27 cellular contexts compared by ENCODE assay signal in the genomic region with DNA sequence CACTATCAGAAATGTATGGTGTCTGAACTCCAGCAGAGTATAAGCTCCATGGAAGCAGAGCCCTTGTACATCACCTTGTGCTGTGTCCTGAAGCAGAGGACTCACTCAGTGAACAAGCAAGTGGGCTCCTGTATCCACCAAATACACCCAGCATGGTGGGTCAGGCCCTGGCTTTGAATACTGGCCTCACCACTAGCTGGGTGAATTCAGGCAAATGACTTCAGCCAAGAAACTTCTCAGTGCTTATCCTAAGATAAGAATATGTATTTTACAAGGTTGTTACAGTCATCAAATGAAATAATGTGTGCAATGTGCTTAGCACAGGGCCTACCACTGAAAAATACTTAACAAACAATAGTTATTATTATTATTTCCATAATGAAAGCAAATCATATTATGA.
DNase-seq lines count a peak whose midpoint lies in the region; ATAC-seq and TF ChIP-seq lines count a peak whose summit lies in the region.
"Had no signal": no experiment of that assay in that cellular context is flagged by ENCODE, and none has a peak within 500 bp of the region (broad histone marks: within the 10 kb centered on the region; RNA-seq: fewer than 3 reads in every experiment).

No MANE protein-coding gene starts in this region.

- no peaks in the 10 kb centered on the region for H3K27me3 Mint-ChIP-seq in nephron progenitor cell (ENCODE audit: low read depth, poor library complexity)

- H3K27me3 ChIP-seq in left ventricle myocardium inferior (ENCODE audit: low read depth) (no peaks in the 10 kb centered on the region), sigmoid colon (no peaks in the 10 kb centered on the region), aorta (ENCODE audit: control insufficient read depth in 1 of 2, insufficient read depth in 2 of 2, low read length in 1 of 2) (no peaks in the 10 kb centered on the region)
- H3K27me3 ChIP-seq: colonic mucosa, hepatocyte, neural progenitor cell had no signal

- no peak for TF ChIP-seq EP300 in sigmoid colon (IDR thresholded peaks at IDR 0.05)

- H3K9me3 ChIP-seq in left ventricle myocardium inferior (replicated peaks) (no peaks in the 10 kb centered on the region), sigmoid colon (no peaks in the 10 kb centered on the region), aorta (ENCODE audit: control insufficient read depth, low read length) (no peaks in the 10 kb centered on the region)
- H3K9me3 ChIP-seq: colonic mucosa had no signal

- H3K4me1 ChIP-seq in left ventricle myocardium inferior, result peaks cover 90% of the 10 kb centered on the region
- H3K4me1 ChIP-seq in sigmoid colon, result peaks cover 0 to 99% (median 77%) of the 10 kb centered on the region in 4 donors
- H3K4me1 ChIP-seq in aorta (ENCODE audit: control insufficient read depth in 1 of 2, insufficient read depth in 2 of 2, low read length in 2 of 2), result peaks cover 7 to 23% of the 10 kb centered on the region in 2 donors
- H3K4me1 ChIP-seq: colonic mucosa, neural progenitor cell had no signal

- H3K27ac Mint-ChIP-seq in nephron progenitor cell, result no peak overlapping the region
- H3K27ac Mint-ChIP-seq: activated CD4-positive, alpha-beta memory T cell treated with anti-CD3 and anti-CD28 coated beads, Interleukin-2, amount 10 ng/mL, durations not matched to agents 7 days and 5 days; activated naive CD4-positive, alpha-beta T cell treated with anti-CD3 and anti-CD28 coated beads for 36 hours; neural progenitor cell had no signal

- no peaks in the 10 kb centered on the region for H3K4me1 Mint-ChIP-seq in nephron progenitor cell
- H3K4me1 Mint-ChIP-seq: neural progenitor cell had no signal

- peaks cover 10% of the 10 kb centered on the region for H3K36me3 Mint-ChIP-seq in nephron progenitor cell (ENCODE audit: low read depth)
- H3K36me3 Mint-ChIP-seq: neural progenitor cell had no signal

- H3K9me3 Mint-ChIP-seq in nephron progenitor cell, result no peaks in the 10 kb centered on the region
- H3K9me3 Mint-ChIP-seq: activated CD4-positive, alpha-beta memory T cell treated with anti-CD3 and anti-CD28 coated beads, Interleukin-2, amount 10 ng/mL, durations not matched to agents 7 days and 5 days; activated naive CD4-positive, alpha-beta T cell treated with anti-CD3 and anti-CD28 coated beads for 36 hours; neural progenitor cell had no signal

- TF ChIP-seq POLR2A in sigmoid colon (IDR thresholded peaks at IDR 0.05), result no peak

- H3K4me3 ChIP-seq in left ventricle myocardium inferior, result no peak overlapping the region
- H3K4me3 ChIP-seq in sigmoid colon, result no peak overlapping the region
- no peak overlapping the region for H3K4me3 ChIP-seq in aorta (ENCODE audit: low read length in 2 of 2)
- H3K4me3 ChIP-seq: colonic mucosa, hepatocyte, neural progenitor cell, PC-9 had no signal

- peaks cover 21% of the 10 kb centered on the region for H3K36me3 ChIP-seq in left ventricle myocardium inferior
- peaks cover 9 to 32% (median 20%) of the 10 kb centered on the region in 4 donors for H3K36me3 ChIP-seq in sigmoid colon
- peaks cover 2 to 7% of the 10 kb centered on the region in 2 donors for H3K36me3 ChIP-seq in aorta (ENCODE audit: control insufficient read depth in 1 of 2, insufficient read depth in 2 of 2, low read length in 1 of 2)
- H3K36me3 ChIP-seq: colonic mucosa, neural progenitor cell had no signal

- no peak for TF ChIP-seq CTCF in left ventricle myocardium inferior (IDR thresholded peaks at IDR 0.05; ENCODE audit: borderline replicate concordance)
- no peak for TF ChIP-seq CTCF in sigmoid colon (IDR thresholded peaks at IDR 0.05)
- TF ChIP-seq CTCF in nephron progenitor cell (IDR thresholded peaks at IDR 0.05), result no peak

- intact Hi-C loops in Right ventricle myocardium inferior (cut with DNase I) (loop anchor here (5.0 kb wide), 1 partner anchor 45 kb away; no protein-coding TSS in a partner anchor), cardiac septum (cut with DNase I) (no loop called here), left ventricle myocardium inferior (cut with micrococcal nuclease) (no loop called here), sigmoid colon (cut with DNase I) (no loop called here), aorta (cut with DNase I) (loop anchor here in 1 of 2 donors (5.0 to 10.0 kb wide), 2 partner anchors 60 to 223 kb away; no protein-coding TSS in a partner anchor)

- no peak overlapping the region for H3K4me3 Mint-ChIP-seq in nephron progenitor cell
- H3K4me3 Mint-ChIP-seq: activated CD4-positive, alpha-beta memory T cell treated with anti-CD3 and anti-CD28 coated beads, Interleukin-2, amount 10 ng/mL, durations not matched to agents 7 days and 5 days; activated naive CD4-positive, alpha-beta T cell treated with anti-CD3 and anti-CD28 coated beads for 36 hours; neural progenitor cell had no signal

- ATAC-seq in Right ventricle myocardium inferior (peak; percentile 35), aorta (ENCODE audit: low FRiP score) (no peak)
- ATAC-seq: activated CD4-positive, CD25-positive, alpha-beta regulatory T cell treated with anti-CD3 and anti-CD28 coated beads, Interleukin-2, amount 50 U/mL, for 24 hours had no signal

- DNase-seq in Right ventricle myocardium inferior (ENCODE audit: missing footprints) (no peak), cardiac septum (ENCODE audit: low spot score) (no peak), left ventricle myocardium inferior (no peak), sigmoid colon (no peak), aorta (no peak), putamen (ENCODE audit: low spot score) (no peak), nephron progenitor cell (no peak)
- DNase-seq in effector CD4-positive, alpha-beta T cell, result no peak
- DNase-seq: 8988T; activated CD4-positive, alpha-beta memory T cell treated with anti-CD3 and anti-CD28 coated beads, Interleukin-2, amount 10 ng/mL, durations not matched to agents 7 days and 5 days; activated CD8-positive, alpha-beta memory T cell treated with anti-CD3 and anti-CD28 coated beads, Interleukin-2, amount 50 U/mL, for 4 hours; activated naive CD4-positive, alpha-beta T cell treated with anti-CD3 and anti-CD28 coated beads for 36 hours; C1 segment of cervical spinal cord; colonic mucosa; COR-L47; effector memory CD4-positive, alpha-beta T cell; NCI-H1417 treated with DMSO at 0.1 percent for 48 hours; NCI-H2081 treated with DMSO at 0.1 percent for 48 hours; NCI-H226; PC-9; SHP77; stimulated activated CD4-positive, alpha-beta T cell treated with anti-CD3 and anti-CD28 coated beads, Interleukin-4, amount 100 ng/mL, for 4 hours; T-helper 2 cell had no signal

- H3K27ac ChIP-seq in left ventricle myocardium inferior (replicated peaks) (peak overlapping the region; percentile 50), sigmoid colon (peak overlapping the region; percentile 43 to 94 (median 71)), aorta (ENCODE audit: low read depth in 1 of 2, low read length in 2 of 2) (peak overlapping the region; percentile 42 to 59)
- H3K27ac ChIP-seq: colonic mucosa, hepatocyte, KMS-11, neural progenitor cell, PC-9 had no signal
